ENCODE assay signal across 11 cellular contexts in genomic region chr12:20212036-20212435, GRCh38.
DNase-seq lines count a peak whose midpoint lies in the region; ATAC-seq and TF ChIP-seq lines count a peak whose summit lies in the region.
"Had no signal": no experiment of that assay in that cellular context is flagged by ENCODE, and none has a peak within 500 bp of the region (broad histone marks: within the 10 kb centered on the region; RNA-seq: fewer than 3 reads in every experiment).

No MANE protein-coding gene starts in this region.

- H3K27me3 ChIP-seq in upper lobe of right lung, result no peaks in the 10 kb centered on the region

- H3K4me3 ChIP-seq in choroid plexus epithelial cell (ENCODE audit: low read depth, low read length) (no peak overlapping the region), upper lobe of right lung (no peak overlapping the region)

- no peaks in the 10 kb centered on the region for H3K36me3 Mint-ChIP-seq in activated naive CD4-positive, alpha-beta T cell treated with anti-CD3 and anti-CD28 coated beads, Interleukin-2, amount 50 U/mL, for 72 hours

- peak overlapping the region; percentile 56 for H3K27ac ChIP-seq in upper lobe of right lung

- peaks cover 15 to 20% of the 10 kb centered on the region in 2 donors for H3K9me3 Mint-ChIP-seq in activated naive CD4-positive, alpha-beta T cell treated with anti-CD3 and anti-CD28 coated beads, Interleukin-2, amount 50 U/mL, for 72 hours

- H3K4me1 ChIP-seq in upper lobe of right lung, result peaks cover 10% of the 10 kb centered on the region

- no peak for TF ChIP-seq CTCF in choroid plexus epithelial cell (conservative IDR thresholded peaks at IDR 0.05; ENCODE audit: low read depth, low read length)
- TF ChIP-seq CTCF in upper lobe of right lung (IDR thresholded peaks at IDR 0.05), result no peak

- ATAC-seq in upper lobe of right lung (peak; percentile 12), GM19452 (IDR thresholded peaks at IDR 0.05; ENCODE audit: unreplicated experiment) (no peak)
- no peak for ATAC-seq in activated naive CD4-positive, alpha-beta T cell treated with anti-CD3 and anti-CD28 coated beads, Interleukin-2, amount 50 U/mL, for 72 hours
- ATAC-seq: activated CD4-positive, CD25-positive, alpha-beta regulatory T cell treated with anti-CD3 and anti-CD28 coated beads, Interleukin-2, amount 50 U/mL, for 24 hours had no signal

- no peaks in the 10 kb centered on the region for H3K9me3 ChIP-seq in upper lobe of right lung

- intact Hi-C loops in upper lobe of right lung (cut with DNase I), result no loop called here

- H3K36me3 ChIP-seq in upper lobe of right lung, result no peaks in the 10 kb centered on the region

- no peak overlapping the region for H3K27ac Mint-ChIP-seq in activated naive CD4-positive, alpha-beta T cell treated with anti-CD3 and anti-CD28 coated beads, Interleukin-2, amount 50 U/mL, for 72 hours

- peak; percentile 70 for DNase-seq in SIG-M5 treated with dmso at 0.1 percent for 504 hours (lab: John Stamatoyannopoulos, UW; ENCODE audit: unreplicated experiment)
- DNase-seq in SIG-M5 (lab: John Stamatoyannopoulos, UW), result no peak
- peak; percentile 35 for DNase-seq in choroid plexus epithelial cell (ENCODE audit: low read depth)
- DNase-seq in medulla oblongata (ENCODE audit: extremely low spot score), result peak; percentile 68
- DNase-seq in upper lobe of right lung, result no peak
- DNase-seq in foreskin melanocyte, result no peak
- DNase-seq in activated naive CD4-positive, alpha-beta T cell treated with anti-CD3 and anti-CD28 coated beads, Interleukin-2, amount 50 U/mL, for 72 hours (ENCODE audit: low spot score in 2 of 2), result no peak
- DNase-seq: NCI-H748 treated with DMSO at 0.1 percent for 48 hours; stimulated activated CD4-positive, alpha-beta T cell treated with anti-CD3 and anti-CD28 coated beads, Interleukin-4, amount 100 ng/mL, for 4 hours had no signal

Comparison
In these comparisons a context has a peak if more than half of its experiments do, and no peak if none do; other contexts are left out.
1. DNase-seq: peak in SIG-M5 treated with dmso at 0.1 percent for 504 hours (single experiment), choroid plexus epithelial cell (single experiment) and medulla oblongata (single experiment); none in SIG-M5 (single experiment), upper lobe of right lung (single experiment), foreskin melanocyte (single experiment) and activated naive CD4-positive, alpha-beta T cell treated with anti-CD3 and anti-CD28 coated beads, Interleukin-2, amount 50 U/mL, for 72 hours (0 of 2).